Comparison of ENCODE assay signal across 25 cellular contexts in genomic region chr3:81638480-81638879, GRCh38.
DNase-seq lines count a peak whose midpoint lies in the region; ATAC-seq, FAIRE-seq and TF ChIP-seq lines count a peak whose summit lies in the region.
"Had no signal": no experiment of that assay in that cellular context is flagged by ENCODE, and none has a peak within 500 bp of the region (broad histone marks: within the 10 kb centered on the region; RNA-seq: fewer than 3 reads in every experiment).

No MANE protein-coding gene starts in this region.

- peaks cover 2% of the 10 kb centered on the region for H3K36me3 Mint-ChIP-seq in activated naive CD4-positive, alpha-beta T cell treated with anti-CD3 and anti-CD28 coated beads for 36 hours (ENCODE audit: low read depth)
- H3K36me3 Mint-ChIP-seq: CD4-positive, CD25-positive, alpha-beta regulatory T cell had no signal

- H3K4me1 Mint-ChIP-seq in activated naive CD4-positive, alpha-beta T cell treated with anti-CD3 and anti-CD28 coated beads for 36 hours (ENCODE audit: low read depth): no peaks in the 10 kb centered on the region
- H3K4me1 Mint-ChIP-seq: CD14-positive monocyte; CD4-positive, alpha-beta memory T cell; CD4-positive, CD25-positive, alpha-beta regulatory T cell; CD8-positive, alpha-beta memory T cell had no signal

- no peak overlapping the region for H3K4me3 ChIP-seq in HepG2 (replicated peaks in 1 of 3; ENCODE audit: insufficient read depth in 1 of 3, low read depth in 2 of 3, low read length in 3 of 3)
- no peak overlapping the region for H3K4me3 ChIP-seq in right lobe of liver
- no peak overlapping the region for H3K4me3 ChIP-seq in K562
- H3K4me3 ChIP-seq in upper lobe of right lung: no peak overlapping the region
- H3K4me3 ChIP-seq: BLaER1, GM12878 had no signal

- in situ Hi-C loops in HepG2 (cut with HindIII; ENCODE audit: extremely low pct_ligation_motif_present, low pct_unique_long_range_greater_than_20kb) (no loop called here), K562 (cut with MboI) (no loop called here)

- H3K4me1 ChIP-seq in HepG2 (ENCODE audit: insufficient read depth, low read length): no peaks in the 10 kb centered on the region
- H3K4me1 ChIP-seq in right lobe of liver: no peaks in the 10 kb centered on the region
- H3K4me1 ChIP-seq in K562 (replicated peaks in 1 of 2; ENCODE audit: control insufficient read depth in 2 of 2, insufficient read depth in 2 of 2, low read length in 2 of 2): no peaks in the 10 kb centered on the region
- H3K4me1 ChIP-seq in upper lobe of right lung: no peaks in the 10 kb centered on the region
- H3K4me1 ChIP-seq: BE2C, BLaER1 had no signal

- H3K9me1 ChIP-seq in K562 (ENCODE audit: control insufficient read depth, insufficient read depth, low read length): no peaks in the 10 kb centered on the region

- H4K20me1 ChIP-seq in HepG2 (ENCODE audit: insufficient read depth, low read length) (no peaks in the 10 kb centered on the region), K562 (replicated peaks; ENCODE audit: control insufficient read depth, insufficient read depth, low read length) (no peaks in the 10 kb centered on the region)
- H4K20me1 ChIP-seq: BLaER1 had no signal

- TF ChIP-seq POLR2A in HepG2 (IDR thresholded peaks at IDR 0.05; ENCODE audit: insufficient read depth in 1 of 2, low read depth in 2 of 2, low read length in 2 of 2) (no peak), right lobe of liver (IDR thresholded peaks at IDR 0.05) (no peak), K562 (conservative IDR thresholded peaks at IDR 0.05) (no peak)

- no peak overlapping the region for H3K9ac ChIP-seq in HepG2 (ENCODE audit: insufficient read depth, low read depth, low read length)
- no peak overlapping the region for H3K9ac ChIP-seq in K562 (ENCODE audit: insufficient read depth in 1 of 2, low read depth in 2 of 2, low read length in 2 of 2)
- H3K9ac ChIP-seq: BLaER1 had no signal

- H2AFZ ChIP-seq in HepG2 (ENCODE audit: low read length) (no peak overlapping the region), K562 (ENCODE audit: low read depth, low read length) (no peak overlapping the region)

- TF ChIP-seq EP300 in HepG2 (IDR thresholded peaks at IDR 0.05; ENCODE audit: low read depth in 2 of 2, low read length in 2 of 2): no peak
- no peak for TF ChIP-seq EP300 in HepG2 (CRISPR knock-in tag; IDR thresholded peaks at IDR 0.05; ENCODE audit: borderline replicate concordance)
- no peak for TF ChIP-seq EP300 in K562 (IDR thresholded peaks at IDR 0.05; ENCODE audit: low read length)

- CTCF ChIA-PET in HepG2 (lab: Yijun Ruan, JAX; ENCODE audit: low intra/inter-chr PET ratio, low total read pairs) (no interaction called here), K562 (lab: Yijun Ruan, JAX; ENCODE audit: low intra/inter-chr PET ratio) (no interaction called here)
- CTCF ChIA-PET in activated naive CD4-positive, alpha-beta T cell treated with anti-CD3 and anti-CD28 coated beads for 36 hours (lab: Charles Lee): interaction anchor here (0.9 kb wide), 1 partner anchor 49 kb away, joined by 3 read pairs; no protein-coding TSS in a partner anchor

- no TSS peak for BruUV-seq in HepG2 (replicated peaks; lab: Mats Ljungman, UMichigan)
- BruUV-seq in K562 (replicated peaks; lab: Mats Ljungman, UMichigan): no TSS peak

- no peaks in the 10 kb centered on the region for H3K9me3 Mint-ChIP-seq in activated naive CD4-positive, alpha-beta T cell treated with anti-CD3 and anti-CD28 coated beads for 36 hours
- H3K9me3 Mint-ChIP-seq: CD4-positive, alpha-beta memory T cell; CD8-positive, alpha-beta memory T cell had no signal

- no peaks in the 10 kb centered on the region for H3K9me3 ChIP-seq in HepG2 (ENCODE audit: low read length)
- H3K9me3 ChIP-seq in right lobe of liver: no peaks in the 10 kb centered on the region
- H3K9me3 ChIP-seq in K562 (replicated peaks; ENCODE audit: control insufficient read depth, insufficient read depth, low read depth, low read length): no peaks in the 10 kb centered on the region
- H3K9me3 ChIP-seq in upper lobe of right lung: no peaks in the 10 kb centered on the region
- H3K9me3 ChIP-seq: BE2C, BLaER1 had no signal

- no peak overlapping the region for H3K27ac Mint-ChIP-seq in activated naive CD4-positive, alpha-beta T cell treated with anti-CD3 and anti-CD28 coated beads for 36 hours
- H3K27ac Mint-ChIP-seq: CD14-positive monocyte; CD4-positive, alpha-beta memory T cell; CD4-positive, CD25-positive, alpha-beta regulatory T cell; CD8-positive, alpha-beta memory T cell had no signal

- H3K27me3 Mint-ChIP-seq in activated naive CD4-positive, alpha-beta T cell treated with anti-CD3 and anti-CD28 coated beads for 36 hours (ENCODE audit: low read depth): no peaks in the 10 kb centered on the region
- H3K27me3 Mint-ChIP-seq: CD4-positive, alpha-beta memory T cell; CD4-positive, CD25-positive, alpha-beta regulatory T cell had no signal

- intact Hi-C loops in HepG2 (cut with micrococcal nuclease; ENCODE audit: unreplicated experiment) (no loop called here), right lobe of liver (cut with DNase I) (no loop called here), K562 (cut with micrococcal nuclease) (no loop called here), upper lobe of right lung (cut with DNase I) (no loop called here)
- intact Hi-C loops in activated naive CD4-positive, alpha-beta T cell treated with anti-CD3 and anti-CD28 coated beads for 36 hours (cut with micrococcal nuclease): no loop called here

- H3K27me3 ChIP-seq in HepG2 (ENCODE audit: control insufficient read depth in 1 of 2, insufficient read depth in 2 of 2, low read length in 2 of 2) (no peaks in the 10 kb centered on the region), right lobe of liver (no peaks in the 10 kb centered on the region), K562 (ENCODE audit: control insufficient read depth in 2 of 2, insufficient read depth in 2 of 2, low read length in 2 of 2) (no peaks in the 10 kb centered on the region), upper lobe of right lung (no peaks in the 10 kb centered on the region)
- H3K27me3 ChIP-seq: BE2C, BLaER1 had no signal

- H3K36me3 ChIP-seq in HepG2 (replicated peaks in 1 of 2; ENCODE audit: control insufficient read depth in 1 of 2, insufficient read depth in 2 of 2, low read length in 2 of 2) (peaks cover 0 to 4% of the 10 kb centered on the region in 2 experiments; a peak in 3 of 5 replicates), right lobe of liver (no peaks in the 10 kb centered on the region), K562 (ENCODE audit: control insufficient read depth, insufficient read depth, low read length) (no peaks in the 10 kb centered on the region), upper lobe of right lung (peaks cover 7% of the 10 kb centered on the region)
- H3K36me3 ChIP-seq: BE2C had no signal

- no peak for DNase-seq in HepG2 (ENCODE audit: low spot score)
- no peak for DNase-seq in right lobe of liver
- DNase-seq in K562 (ENCODE audit: extremely low read depth in 1 of 4, low spot score in 3 of 4): no peak
- DNase-seq in activated naive CD4-positive, alpha-beta T cell treated with anti-CD3 and anti-CD28 coated beads for 36 hours: no peak
- DNase-seq in upper lobe of right lung: no peak
- DNase-seq: ACHN; BE2C; C1 segment of cervical spinal cord; CD4-positive, alpha-beta memory T cell; CD4-positive, CD25-positive, alpha-beta regulatory T cell; CD8-positive, alpha-beta memory T cell; COR-L47; DMS 273 treated with DMSO at 0.1 percent for 48 hours; DMS153; DMS53; DMS79; DND-41; EL; GDM1 had no signal

- no peak overlapping the region for H3K4me3 Mint-ChIP-seq in activated naive CD4-positive, alpha-beta T cell treated with anti-CD3 and anti-CD28 coated beads for 36 hours
- H3K4me3 Mint-ChIP-seq: CD14-positive monocyte; CD4-positive, alpha-beta memory T cell; CD4-positive, CD25-positive, alpha-beta regulatory T cell; CD8-positive, alpha-beta memory T cell had no signal

- no peak for TF ChIP-seq CTCF in HepG2 (CRISPR knock-in tag; IDR thresholded peaks at IDR 0.05)
- no peak for TF ChIP-seq CTCF in right lobe of liver (IDR thresholded peaks at IDR 0.05)
- no peak for TF ChIP-seq CTCF in K562 (IDR thresholded peaks at IDR 0.05 in 2 of 3, conservative IDR thresholded peaks at IDR 0.05 in 1 of 3; ENCODE audit: insufficient read depth in 2 of 3, low read depth in 1 of 3, low read length in 3 of 3)
- TF ChIP-seq CTCF in upper lobe of right lung (IDR thresholded peaks at IDR 0.05): no peak

- TF ChIP-seq RAD21 in HepG2 (CRISPR knock-in tag; IDR thresholded peaks at IDR 0.05) (no peak), K562 (CRISPR knock-in tag; conservative IDR thresholded peaks at IDR 0.05 in 1 of 2, IDR thresholded peaks at IDR 0.05 in 1 of 2) (no peak)

- no peak overlapping the region for H3K4me2 ChIP-seq in HepG2 (ENCODE audit: low read depth, low read length)
- H3K4me2 ChIP-seq in K562 (ENCODE audit: insufficient read depth, low read length): no peak overlapping the region
- H3K4me2 ChIP-seq: BLaER1 had no signal

- no peak for FAIRE-seq in HepG2 (lab: Jason Lieb, UNC)
- FAIRE-seq in K562 (lab: Jason Lieb, UNC): no peak
- FAIRE-seq: GM12878, GM12892, GM18507 had no signal

- no peak overlapping the region for H3K27ac ChIP-seq in HepG2 (ENCODE audit: extremely low read length, insufficient read depth, low read length)
- no peak overlapping the region for H3K27ac ChIP-seq in right lobe of liver
- H3K27ac ChIP-seq in K562 (ENCODE audit: extremely low read depth, low read depth, low read length): no peak overlapping the region
- H3K27ac ChIP-seq in upper lobe of right lung: no peak overlapping the region
- H3K27ac ChIP-seq: 22Rv1, BLaER1 had no signal

- no peaks in the 10 kb centered on the region for H3K79me2 ChIP-seq in HepG2 (ENCODE audit: insufficient read depth, low read length)
- no peaks in the 10 kb centered on the region for H3K79me2 ChIP-seq in K562 (ENCODE audit: control insufficient read depth, insufficient read depth, low read length)

- ATAC-seq in HepG2 (no peak), right lobe of liver (no peak), K562 (no peak), upper lobe of right lung (no peak)
- ATAC-seq: GM12878 had no signal

- POLR2A ChIA-PET in HepG2 (lab: Yijun Ruan, JAX) (no interaction called here), K562 (lab: Yijun Ruan, JAX) (no interaction called here)

TF ChIP-seq in HepG2, 621 proteins besides CTCF, POLR2A, EP300 and RAD21:
- TF ChIP-seq MAFF (IDR thresholded peaks at IDR 0.05; ENCODE audit: low read depth, low read length) (peak; percentile 73), MAFK (conservative IDR thresholded peaks at IDR 0.05 in 1 of 2, IDR thresholded peaks at IDR 0.05 in 1 of 2; ENCODE audit: low read length in 2 of 2) (peak; percentile 50 to 78; a peak in 3 of 4 replicates), PAWR (CRISPR knock-in tag; IDR thresholded peaks at IDR 0.05; ENCODE audit: borderline replicate concordance) (no peak)

TF ChIP-seq in K562, 482 proteins besides CTCF, POLR2A, EP300 and RAD21 (continues in another document):
- TF ChIP-seq ZNF316 (IDR thresholded peaks at IDR 0.05) (peak; percentile 32; the same call in 1 of the 2 replicates), SIX5 (IDR thresholded peaks at IDR 0.05; ENCODE audit: borderline replicate concordance in 1 of 2, insufficient read depth in 1 of 2, low read depth in 1 of 2, low read length in 2 of 2) (no peak)

Comparison
In these comparisons a context has a peak if more than half of its experiments do, and no peak if none do; other contexts are left out.
1. Of the 241 proteins assayed by ChIP-seq in both HepG2 and K562: peak only in HepG2: MAFF and MAFK; only in K562: none; in both: none; in neither: 239.